Comparison of ENCODE assay signal across 34 cellular contexts in the genomic region with DNA sequence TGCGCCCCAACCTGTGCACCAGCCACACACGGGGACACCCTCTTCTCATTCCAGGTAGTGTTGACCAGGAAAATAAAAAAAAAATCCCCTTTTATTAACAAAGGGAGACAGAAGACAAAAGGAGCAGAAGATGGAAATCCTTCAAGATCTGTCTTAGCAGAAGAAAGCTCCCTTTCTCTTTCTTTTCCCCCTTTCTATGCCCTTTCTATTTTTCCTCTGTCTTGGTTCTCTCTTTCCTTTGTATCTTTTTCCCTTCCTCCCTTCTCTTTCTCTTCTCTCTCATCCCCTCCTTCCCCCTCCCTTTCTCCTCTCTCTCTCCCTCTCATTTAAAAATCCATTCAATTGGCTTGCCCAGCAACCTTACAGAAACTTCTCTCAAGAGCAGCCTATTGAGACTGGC.
DNase-seq lines count a peak whose midpoint lies in the region; ATAC-seq and TF ChIP-seq lines count a peak whose summit lies in the region.
"Had no signal": no experiment of that assay in that cellular context is flagged by ENCODE, and none has a peak within 500 bp of the region (broad histone marks: within the 10 kb centered on the region; RNA-seq: fewer than 3 reads in every experiment).

No MANE protein-coding gene starts in this region.

- H4K8ac ChIP-seq in neuronal stem cell (ENCODE audit: low read depth, low read length), result no peak overlapping the region

- H3K4me1 ChIP-seq in HEK293 (ENCODE audit: control insufficient read depth, insufficient read depth, low read length) (peaks cover 5% of the 10 kb centered on the region), neural progenitor cell (no peaks in the 10 kb centered on the region), neuronal stem cell (ENCODE audit: control insufficient read depth in 2 of 2, insufficient read depth in 1 of 2, low read depth in 1 of 2, low read length in 2 of 2) (peaks cover 7 to 23% of the 10 kb centered on the region in 2 donors), osteoblast (ENCODE audit: insufficient read depth, low read length) (no peaks in the 10 kb centered on the region), upper lobe of right lung (no peaks in the 10 kb centered on the region)
- H3K4me1 ChIP-seq: A549 had no signal

- H3K9me3 Mint-ChIP-seq in neural progenitor cell, result no peaks in the 10 kb centered on the region
- H3K9me3 Mint-ChIP-seq: CD4-positive, alpha-beta T cell; CD8-positive, alpha-beta T cell had no signal

- H4K20me1 ChIP-seq in neural progenitor cell (ENCODE audit: low read depth) (no peaks in the 10 kb centered on the region), osteoblast (ENCODE audit: insufficient read depth, low read length) (no peaks in the 10 kb centered on the region)
- H4K20me1 ChIP-seq: BLaER1; BLaER1 treated with 17β-estradiol and CSF1 and Interleukin-3, amounts not matched to agents 10 nM and 100 nM had no signal

- no peak overlapping the region for H3K14ac ChIP-seq in neuronal stem cell (ENCODE audit: low read length)

- peaks cover 4% of the 10 kb centered on the region for H3K27me3 Mint-ChIP-seq in neural progenitor cell (ENCODE audit: insufficient read depth, low read depth)
- H3K27me3 Mint-ChIP-seq: B cell; CD4-positive, alpha-beta memory T cell; CD4-positive, alpha-beta T cell; CD4-positive, CD25-positive, alpha-beta regulatory T cell had no signal

- no peaks in the 10 kb centered on the region for H3K36me3 ChIP-seq in HEK293 (ENCODE audit: control insufficient read depth in 2 of 2, insufficient read depth in 1 of 2, low read length in 2 of 2)
- H3K36me3 ChIP-seq in neural progenitor cell, result no peaks in the 10 kb centered on the region
- no peaks in the 10 kb centered on the region for H3K36me3 ChIP-seq in neuronal stem cell (replicated peaks in 1 of 2; ENCODE audit: control insufficient read depth in 2 of 2, insufficient read depth in 2 of 2, low read length in 2 of 2)
- H3K36me3 ChIP-seq in osteoblast (ENCODE audit: insufficient read depth, low read length), result no peaks in the 10 kb centered on the region
- H3K36me3 ChIP-seq in upper lobe of right lung, result no peaks in the 10 kb centered on the region
- H3K36me3 ChIP-seq: BE2C; BLaER1; BLaER1 treated with 17β-estradiol and CSF1 and Interleukin-3, amounts not matched to agents 10 nM and 100 nM had no signal

- no peak overlapping the region for H2BK12ac ChIP-seq in neuronal stem cell (ENCODE audit: low read length)

- H3K79me2 ChIP-seq in neural progenitor cell (ENCODE audit: low read depth) (no peaks in the 10 kb centered on the region), osteoblast (ENCODE audit: insufficient read depth, low read length) (no peaks in the 10 kb centered on the region)

- H2AK5ac ChIP-seq in neuronal stem cell (ENCODE audit: low read depth, low read length), result no peak overlapping the region

- H3K4me3 ChIP-seq in HEK293 (ENCODE audit: low read depth, low read length) (no peak overlapping the region), neural progenitor cell (no peak overlapping the region), neuronal stem cell (ENCODE audit: low read length in 2 of 2) (no peak overlapping the region), osteoblast (ENCODE audit: insufficient read depth, low read length) (no peak overlapping the region), upper lobe of right lung (no peak overlapping the region)
- H3K4me3 ChIP-seq: A549; BLaER1; BLaER1 treated with 17β-estradiol and CSF1 and Interleukin-3, amounts not matched to agents 10 nM and 100 nM had no signal

- no CpG with 5 or more reads among the region's 2 CpGs for WGBS in neuronal stem cell (ENCODE audit: extremely low coverage in 2 of 2, insufficient read length in 2 of 2, insufficient replicate concordance in 1 of 2), 2 donors

- no peaks in the 10 kb centered on the region for H3K79me1 ChIP-seq in neuronal stem cell (ENCODE audit: low read depth, low read length)

- no peak for DNase-seq in neural progenitor cell (ENCODE audit: low spot score)
- no peak for DNase-seq in neuronal stem cell (ENCODE audit: low spot score)
- DNase-seq in osteoblast (ENCODE audit: insufficient read length, low spot score, missing footprints), result peak; percentile 27
- no peak for DNase-seq in putamen (ENCODE audit: low spot score)
- DNase-seq in upper lobe of right lung, result no peak
- DNase-seq in stimulated activated CD4-positive, alpha-beta T cell treated with anti-CD3 and anti-CD28 coated beads, Interleukin-2, amount 100 ng/mL, for 48 hours, result no peak
- no peak for DNase-seq in stimulated activated CD8-positive, alpha-beta memory T cell treated with anti-CD3 and anti-CD28 coated beads, Interleukin-4, amount 100 ng/mL, for 48 hours
- DNase-seq: 8988T; ACHN; AML-193; BE2C; C1 segment of cervical spinal cord; Caco-2; Calu3; CD4-positive, alpha-beta memory T cell; CD4-positive, alpha-beta T cell; CD4-positive, CD25-positive, alpha-beta regulatory T cell; CD8-positive, alpha-beta memory T cell; CD8-positive, alpha-beta T cell; COR-L47; DMS 273 treated with DMSO at 0.1 percent for 48 hours; DMS153; DMS79; DMS79 treated with DMSO at 0.1 percent for 48 hours; DND-41; EL had no signal

- H3K9ac ChIP-seq in neural progenitor cell, result no peak overlapping the region
- no peak overlapping the region for H3K9ac ChIP-seq in neuronal stem cell (ENCODE audit: low read depth, low read length, poor library complexity)
- H3K9ac ChIP-seq: BLaER1; BLaER1 treated with 17β-estradiol and CSF1 and Interleukin-3, amounts not matched to agents 10 nM and 100 nM had no signal

- H3K36me3 Mint-ChIP-seq in neural progenitor cell, result no peaks in the 10 kb centered on the region
- H3K36me3 Mint-ChIP-seq: CD14-positive monocyte; CD4-positive, alpha-beta memory T cell; CD4-positive, CD25-positive, alpha-beta regulatory T cell; CD8-positive, alpha-beta memory T cell; CD8-positive, alpha-beta T cell had no signal

- no peaks in the 10 kb centered on the region for H3F3A ChIP-seq in neural progenitor cell (ENCODE audit: low read depth)

- intact Hi-C loops in upper lobe of right lung (cut with DNase I), result no loop called here

- no peak for ATAC-seq in upper lobe of right lung
- ATAC-seq: A549; CD8-positive, alpha-beta T cell had no signal

- H3K4me1 Mint-ChIP-seq in neural progenitor cell, result peaks cover 57% of the 10 kb centered on the region
- H3K4me1 Mint-ChIP-seq: CD14-positive monocyte; CD4-positive, alpha-beta memory T cell; CD4-positive, CD25-positive, alpha-beta regulatory T cell; CD8-positive, alpha-beta memory T cell had no signal

- H3K4ac ChIP-seq in neuronal stem cell (ENCODE audit: low read length), result no peak overlapping the region

- no peak overlapping the region for H3K18ac ChIP-seq in neuronal stem cell (ENCODE audit: low read length)

- H3K27me3 ChIP-seq in neural progenitor cell, result no peaks in the 10 kb centered on the region
- no peaks in the 10 kb centered on the region for H3K27me3 ChIP-seq in neuronal stem cell (ENCODE audit: control insufficient read depth in 3 of 3, insufficient read depth in 3 of 3, low read depth in 1 of 3, low read length in 3 of 3)
- H3K27me3 ChIP-seq in osteoblast (ENCODE audit: insufficient read depth, low read length), result no peaks in the 10 kb centered on the region
- H3K27me3 ChIP-seq in upper lobe of right lung, result no peaks in the 10 kb centered on the region
- H3K27me3 ChIP-seq: BE2C; BLaER1; BLaER1 treated with 17β-estradiol and CSF1 and Interleukin-3, amounts not matched to agents 10 nM and 100 nM had no signal

- H3K23ac ChIP-seq in neuronal stem cell (ENCODE audit: low read depth, low read length, poor library complexity), result no peak overlapping the region

- H2BK15ac ChIP-seq in neuronal stem cell (ENCODE audit: low read length), result no peak overlapping the region

- no peak overlapping the region for H4K91ac ChIP-seq in neuronal stem cell (ENCODE audit: low read depth, low read length, poor library complexity)

- H3K9me3 ChIP-seq in HEK293 (ENCODE audit: control insufficient read depth, insufficient read depth, low read depth, low read length) (no peaks in the 10 kb centered on the region), neural progenitor cell (ENCODE audit: low read depth) (no peaks in the 10 kb centered on the region), neuronal stem cell (replicated peaks in 1 of 2; ENCODE audit: control insufficient read depth in 2 of 2, insufficient read depth in 1 of 2, low read depth in 1 of 2, low read length in 2 of 2) (no peaks in the 10 kb centered on the region), osteoblast (ENCODE audit: low read depth, low read length) (no peaks in the 10 kb centered on the region), upper lobe of right lung (no peaks in the 10 kb centered on the region)
- H3K9me3 ChIP-seq: A549; BE2C; BLaER1; BLaER1 treated with 17β-estradiol and CSF1 and Interleukin-3, amounts not matched to agents 10 nM and 100 nM; Caco-2 had no signal

- CTCF ChIA-PET in HEK293 (lab: Yijun Ruan, JAX), result no interaction called here

- H3K4me2 ChIP-seq in neural progenitor cell (no peak overlapping the region), neuronal stem cell (ENCODE audit: insufficient read depth, low read length, poor library complexity, severe bottlenecking) (no peak overlapping the region), osteoblast (ENCODE audit: insufficient read depth, low read length) (no peak overlapping the region)
- H3K4me2 ChIP-seq: A549; BLaER1; BLaER1 treated with 17β-estradiol and CSF1 and Interleukin-3, amounts not matched to agents 10 nM and 100 nM had no signal

- no peak overlapping the region for H2BK5ac ChIP-seq in neuronal stem cell (ENCODE audit: low read length)

- no peak for TF ChIP-seq CTCF in HEK293 (tag by site-specific recombination; IDR thresholded peaks at IDR 0.05)
- TF ChIP-seq CTCF in neural progenitor cell (IDR thresholded peaks at IDR 0.05), result no peak
- TF ChIP-seq CTCF in osteoblast (IDR thresholded peaks at IDR 0.05; ENCODE audit: extremely low read depth, low read depth, low read length), result no peak
- no peak for TF ChIP-seq CTCF in upper lobe of right lung (IDR thresholded peaks at IDR 0.05)

- H2BK120ac ChIP-seq in neuronal stem cell (ENCODE audit: low read depth, low read length), result no peak overlapping the region

- H3K27ac ChIP-seq in HEK293 (ENCODE audit: extremely low read depth, low read depth, low read length), result no peak overlapping the region
- no peak overlapping the region for H3K27ac ChIP-seq in neural progenitor cell
- H3K27ac ChIP-seq in neuronal stem cell (replicated peaks; ENCODE audit: low read length), result no peak overlapping the region
- H3K27ac ChIP-seq in osteoblast (ENCODE audit: low read depth, low read length), result no peak overlapping the region
- H3K27ac ChIP-seq in upper lobe of right lung, result no peak overlapping the region
- H3K27ac ChIP-seq: 22Rv1; A549; BLaER1; BLaER1 treated with 17β-estradiol and CSF1 and Interleukin-3, amounts not matched to agents 10 nM and 100 nM; C4-2B had no signal

- H2AFZ ChIP-seq in neural progenitor cell (replicated peaks) (no peak overlapping the region), neuronal stem cell (ENCODE audit: low read length) (peak overlapping the region; percentile 14), osteoblast (ENCODE audit: low read length) (no peak overlapping the region)

- POLR2A ChIA-PET in HEK293 (lab: Yijun Ruan, JAX), result no interaction called here

- H3K27ac Mint-ChIP-seq in neural progenitor cell, result peak overlapping the region; percentile 70
- H3K27ac Mint-ChIP-seq: B cell; CD14-positive monocyte; CD4-positive, alpha-beta memory T cell; CD4-positive, alpha-beta T cell; CD4-positive, CD25-positive, alpha-beta regulatory T cell; CD8-positive, alpha-beta memory T cell; CD8-positive, alpha-beta T cell had no signal

- H3K4me3 Mint-ChIP-seq in neural progenitor cell, result no peak overlapping the region
- H3K4me3 Mint-ChIP-seq: B cell; CD14-positive monocyte; CD4-positive, alpha-beta memory T cell; CD4-positive, alpha-beta T cell; CD4-positive, CD25-positive, alpha-beta regulatory T cell; CD8-positive, alpha-beta memory T cell; CD8-positive, alpha-beta T cell had no signal
